In genomic region chr7:85829817-85830432, GRCh38 we compare ENCODE assay signal across 10 cellular contexts.
A peak's percentile ranks its signal among the peaks of the same experiment; 100 is the strongest.
DNase-seq lines count a peak whose midpoint lies in the region; ATAC-seq and TF ChIP-seq lines count a peak whose summit lies in the region.
"Had no signal": no experiment of that assay in that cellular context is flagged by ENCODE, and none has a peak within 500 bp of the region (broad histone marks: within the 10 kb centered on the region; RNA-seq: fewer than 3 reads in every experiment).

No MANE protein-coding gene starts in this region.

- POLR2A ChIA-PET in GM10248 (lab: Yijun Ruan, JAX), result no interaction called here

- no peak overlapping the region for H2AFZ ChIP-seq in neural progenitor cell (replicated peaks)

- H3K36me3 ChIP-seq in brain microvascular endothelial cell (replicated peaks) (no peaks in the 10 kb centered on the region), neural progenitor cell (no peaks in the 10 kb centered on the region)
- H3K36me3 ChIP-seq: pancreas had no signal

- DNase-seq in GM10248 (ENCODE audit: extremely low spot score) (no peak), NCI-H2081 (lab: John Stamatoyannopoulos, UW) (peak; percentile 43 to 76), brain microvascular endothelial cell (no peak), neural progenitor cell (ENCODE audit: low spot score) (no peak), hepatic stellate cell (ENCODE audit: low spot score) (no peak), NCI-H2029 treated with DMSO at 0.1 percent for 48 hours (lab: John Stamatoyannopoulos, UW) (no peak), omental fat pad (ENCODE audit: low spot score) (no peak)
- DNase-seq: pancreas had no signal

- in situ Hi-C loops in brain microvascular endothelial cell (cut with HindIII; ENCODE audit: low pct_ligation_motif_present, low sequenced_read_pairs), result no loop called here

- ATAC-seq in GM18861 (IDR thresholded peaks at IDR 0.05; ENCODE audit: unreplicated experiment) (no peak), omental fat pad (ENCODE audit: low FRiP score) (no peak)
- ATAC-seq: pancreas had no signal

- TF ChIP-seq CTCF in GM10248 (IDR thresholded peaks at IDR 0.05; ENCODE audit: control extremely low read depth, extremely low read depth, low read depth, missing control alignments), result peak; percentile 3
- TF ChIP-seq CTCF in brain microvascular endothelial cell (IDR thresholded peaks at IDR 0.05; ENCODE audit: low read depth, low read length, missing control alignments), result peak; percentile 40
- TF ChIP-seq CTCF in neural progenitor cell (IDR thresholded peaks at IDR 0.05), result peak; percentile 46
- no peak for TF ChIP-seq CTCF in omental fat pad (IDR thresholded peaks at IDR 0.05)

- no peaks in the 10 kb centered on the region for H3K27me3 ChIP-seq in brain microvascular endothelial cell (replicated peaks)
- H3K27me3 ChIP-seq in neural progenitor cell, result no peaks in the 10 kb centered on the region
- H3K27me3 ChIP-seq: pancreas had no signal

- H3K4me3 Mint-ChIP-seq in neural progenitor cell, result no peak overlapping the region

- H4K20me1 ChIP-seq in neural progenitor cell (ENCODE audit: low read depth), result no peaks in the 10 kb centered on the region

- H3K4me1 Mint-ChIP-seq in neural progenitor cell, result peaks cover 10% of the 10 kb centered on the region

- H3K4me2 ChIP-seq in neural progenitor cell, result no peak overlapping the region

- no peaks in the 10 kb centered on the region for H3K9me3 Mint-ChIP-seq in neural progenitor cell

- H3K9me3 ChIP-seq in neural progenitor cell (ENCODE audit: low read depth), result no peaks in the 10 kb centered on the region
- H3K9me3 ChIP-seq: pancreas had no signal

- no peaks in the 10 kb centered on the region for H3K27me3 Mint-ChIP-seq in neural progenitor cell (ENCODE audit: insufficient read depth, low read depth)

- H3K79me2 ChIP-seq in neural progenitor cell (ENCODE audit: low read depth), result no peaks in the 10 kb centered on the region

- no peaks in the 10 kb centered on the region for H3F3A ChIP-seq in neural progenitor cell (ENCODE audit: low read depth)

- CTCF ChIA-PET in GM10248 (lab: Yijun Ruan, JAX), result interaction anchor here (0.7 to 1.3 kb wide), 6 partner anchors 8 to 801 kb away, joined by 3 to 4 read pairs (median 3); no protein-coding TSS in a partner anchor

- H3K9ac ChIP-seq in neural progenitor cell, result no peak overlapping the region

- no peaks in the 10 kb centered on the region for H3K36me3 Mint-ChIP-seq in neural progenitor cell

- no peaks in the 10 kb centered on the region for H3K4me1 ChIP-seq in neural progenitor cell
- H3K4me1 ChIP-seq: pancreas had no signal

- no peak overlapping the region for H3K27ac Mint-ChIP-seq in neural progenitor cell

- no peak overlapping the region for H3K27ac ChIP-seq in brain microvascular endothelial cell
- H3K27ac ChIP-seq in neural progenitor cell, result no peak overlapping the region
- H3K27ac ChIP-seq: epithelial cell of prostate, pancreas had no signal

- H3K4me3 ChIP-seq in brain microvascular endothelial cell (ENCODE audit: low read depth, low read length) (no peak overlapping the region), neural progenitor cell (no peak overlapping the region)
- H3K4me3 ChIP-seq: pancreas had no signal

Comparison
In these comparisons a context has a peak if more than half of its experiments do, and no peak if none do; other contexts are left out.
1. DNase-seq: peak in NCI-H2081 (2 of 2); none in GM10248 (single experiment), brain microvascular endothelial cell (single experiment), neural progenitor cell (single experiment), hepatic stellate cell (single experiment), NCI-H2029 treated with DMSO at 0.1 percent for 48 hours (single experiment) and omental fat pad (single experiment).
2. CTCF ChIP-seq: peak in GM10248 (single experiment), brain microvascular endothelial cell (single experiment) and neural progenitor cell (single experiment); none in omental fat pad (0 of 3).